ENCODE assay signal across 9 cellular contexts in genomic region chr1:26827205-26827604, GRCh38.
A peak's percentile ranks its signal among the peaks of the same experiment; 100 is the strongest.
DNase-seq lines count a peak whose midpoint lies in the region; ATAC-seq and FAIRE-seq lines count a peak whose summit lies in the region.
"Had no signal": no experiment of that assay in that cellular context is flagged by ENCODE, and none has a peak within 500 bp of the region (broad histone marks: within the 10 kb centered on the region; RNA-seq: fewer than 3 reads in every experiment).

No MANE protein-coding gene starts in this region.

- intact Hi-C loops in dendritic cell treated with granulocyte-macrophage colony-stimulating factor and Interleukin-4, amounts not matched to agents 40 ng/mL and 50 ng/mL, for 4 days (cut with micrococcal nuclease): no loop called here

- H3K36me3 Mint-ChIP-seq in dendritic cell treated with granulocyte-macrophage colony-stimulating factor and Interleukin-4, amounts not matched to agents 40 ng/mL and 50 ng/mL, for 4 days (ENCODE audit: low read depth): peaks cover 43% of the 10 kb centered on the region

- H3K9me3 ChIP-seq in KOPT-K1 (ENCODE audit: insufficient read depth, low read length, poor library complexity, severe bottlenecking): no peaks in the 10 kb centered on the region
- H3K9me3 ChIP-seq in muscle layer of duodenum (ENCODE audit: control insufficient read depth in 1 of 2, low read length in 2 of 2): no peaks in the 10 kb centered on the region

- peak overlapping the region; percentile 88 for H3K4me3 Mint-ChIP-seq in dendritic cell treated with granulocyte-macrophage colony-stimulating factor and Interleukin-4, amounts not matched to agents 40 ng/mL and 50 ng/mL, for 4 days

- ATAC-seq in GM18858 (IDR thresholded peaks at IDR 0.05; ENCODE audit: unreplicated experiment): no peak

- H3K27me3 Mint-ChIP-seq in dendritic cell treated with granulocyte-macrophage colony-stimulating factor and Interleukin-4, amounts not matched to agents 40 ng/mL and 50 ng/mL, for 4 days: no peaks in the 10 kb centered on the region

- H3K4me1 ChIP-seq in ACC112 (ENCODE audit: control insufficient read depth, insufficient read depth, low read length, unreplicated experiment) (peaks cover 17% of the 10 kb centered on the region), muscle layer of duodenum (ENCODE audit: control insufficient read depth in 1 of 2, insufficient read depth in 2 of 2, low read length in 2 of 2) (peaks cover 16 to 34% of the 10 kb centered on the region in 2 donors)

- peak overlapping the region; percentile 87 for H3K27ac Mint-ChIP-seq in dendritic cell treated with granulocyte-macrophage colony-stimulating factor and Interleukin-4, amounts not matched to agents 40 ng/mL and 50 ng/mL, for 4 days

- H2AFZ ChIP-seq in ACC112 (ENCODE audit: low read length, unreplicated experiment): peak overlapping the region; percentile 61

- DNase-seq in NCI-H526 treated with DMSO at 0.1 percent for 48 hours (lab: John Stamatoyannopoulos, UW) (no peak), GM19239 (ENCODE audit: insufficient read length, low spot score) (no peak), SW 1271 (lab: John Stamatoyannopoulos, UW) (no peak)

- H3K4me3 ChIP-seq in ACC112 (ENCODE audit: low read depth, low read length) (peak overlapping the region; percentile 84), muscle layer of duodenum (ENCODE audit: low read depth in 1 of 2, low read length in 2 of 2) (peak overlapping the region; percentile 66 to 73)

- H3K4me1 Mint-ChIP-seq in dendritic cell treated with granulocyte-macrophage colony-stimulating factor and Interleukin-4, amounts not matched to agents 40 ng/mL and 50 ng/mL, for 4 days (ENCODE audit: low read depth): peaks cover 69% of the 10 kb centered on the region

- no peak for FAIRE-seq in GM19239 (lab: Jason Lieb, UNC)
- FAIRE-seq: TTC549 had no signal

- no peaks in the 10 kb centered on the region for H3K9me3 Mint-ChIP-seq in dendritic cell treated with granulocyte-macrophage colony-stimulating factor and Interleukin-4, amounts not matched to agents 40 ng/mL and 50 ng/mL, for 4 days

- H3K27ac ChIP-seq in ACC112 (ENCODE audit: low read depth, low read length) (no peak overlapping the region), KOPT-K1 (ENCODE audit: low read depth, low read length, poor library complexity, severe bottlenecking) (peak overlapping the region; percentile 65), muscle layer of duodenum (ENCODE audit: low read length) (peak overlapping the region; percentile 63)

- peaks cover 31% of the 10 kb centered on the region for H3K79me2 ChIP-seq in ACC112 (ENCODE audit: control insufficient read depth, insufficient read depth, low read length, unreplicated experiment)

- H3K36me3 ChIP-seq in ACC112 (ENCODE audit: insufficient read depth, low read length) (no peaks in the 10 kb centered on the region), KOPT-K1 (ENCODE audit: insufficient read depth, low read length) (peaks cover 25% of the 10 kb centered on the region), muscle layer of duodenum (ENCODE audit: control insufficient read depth in 1 of 2, insufficient read depth in 2 of 2, low read length in 2 of 2) (peaks cover 4 to 6% of the 10 kb centered on the region in 2 donors)

- H3K27me3 ChIP-seq in ACC112 (ENCODE audit: insufficient read depth, low read length) (no peaks in the 10 kb centered on the region), muscle layer of duodenum (ENCODE audit: low read depth, low read length) (no peaks in the 10 kb centered on the region)
